ENCODE assay signal across 1 cellular context in the genomic region with DNA sequence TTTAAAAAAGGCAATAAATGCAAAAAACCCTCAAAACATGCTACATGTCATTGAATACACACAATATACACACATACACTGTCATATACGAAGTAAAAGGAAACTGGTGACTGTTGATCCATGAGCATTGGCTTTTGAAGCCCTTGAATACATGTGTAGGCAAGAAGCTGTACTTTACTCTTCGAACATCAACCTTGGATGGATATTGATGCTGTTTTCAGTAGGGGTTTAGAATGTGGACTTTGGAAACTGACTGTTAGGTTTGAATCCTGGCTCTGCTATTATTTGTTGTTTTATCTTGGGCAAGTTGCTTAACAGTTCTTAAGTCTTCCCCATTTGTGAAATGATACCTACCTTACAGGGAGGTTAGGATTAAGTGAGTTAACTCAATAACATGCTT.
TF ChIP-seq lines count a peak whose summit lies in the region.

No MANE protein-coding gene starts in this region.

TF ChIP-seq in liver, 16 proteins besides CTCF, POLR2A, EP300 and RAD21 (continued from another document):
- peak; percentile 68 for TF ChIP-seq YY1 (IDR thresholded peaks at IDR 0.05)
